Comparison of ENCODE assay signal across 16 cellular contexts in genomic region chr2:188042412-188042811, GRCh38.
DNase-seq lines count a peak whose midpoint lies in the region; ATAC-seq and TF ChIP-seq lines count a peak whose summit lies in the region.
"Had no signal": no experiment of that assay in that cellular context is flagged by ENCODE, and none has a peak within 500 bp of the region (broad histone marks: within the 10 kb centered on the region; RNA-seq: fewer than 3 reads in every experiment).

No MANE protein-coding gene starts in this region.

- no peak for TF ChIP-seq CTCF in thoracic aorta (IDR thresholded peaks at IDR 0.05)

- peak; percentile 42 for DNase-seq in DMS53 (lab: John Stamatoyannopoulos, UW)
- DNase-seq in DMS53 treated with DMSO at 0.1 percent for 48 hours (lab: John Stamatoyannopoulos, UW; ENCODE audit: unreplicated experiment): no peak
- DNase-seq in amniotic epithelial cell (ENCODE audit: low read depth): peak; percentile 77
- DNase-seq in foreskin melanocyte: peak; percentile 51
- DNase-seq in thoracic aorta (ENCODE audit: low spot score): no peak
- DNase-seq in retina: no peak
- DNase-seq in NCI-H2171 treated with DMSO at 0.1 percent for 48 hours (lab: John Stamatoyannopoulos, UW): no peak
- DNase-seq: 8988T; activated CD4-positive, alpha-beta T cell treated with anti-CD3 and anti-CD28 coated beads for 4 hours; cerebellar nuclear complex; gastrocnemius medialis; Kasumi-1; left ventricle myocardium inferior; NCI-H2081; occipital lobe had no signal

- H3K4me1 ChIP-seq in thoracic aorta (ENCODE audit: control insufficient read depth in 1 of 2, low read depth in 2 of 2): peaks cover 9 to 11% of the 10 kb centered on the region in 2 donors
- H3K4me1 ChIP-seq: gastrocnemius medialis, left ventricle myocardium inferior had no signal

- H3K36me3 ChIP-seq in thoracic aorta: no peaks in the 10 kb centered on the region
- H3K36me3 ChIP-seq: gastrocnemius medialis, left ventricle myocardium inferior had no signal

- no peaks in the 10 kb centered on the region for H3K27me3 ChIP-seq in thoracic aorta (replicated peaks; ENCODE audit: insufficient read depth)
- H3K27me3 ChIP-seq: gastrocnemius medialis had no signal

- ATAC-seq in thoracic aorta (ENCODE audit: insufficient number of reproducible peaks, low FRiP score, low read depth): peak; percentile 60
- ATAC-seq in GM19397 (IDR thresholded peaks at IDR 0.05; ENCODE audit: unreplicated experiment): no peak
- ATAC-seq: gastrocnemius medialis had no signal

- H3K9me3 ChIP-seq in thoracic aorta: no peaks in the 10 kb centered on the region
- H3K9me3 ChIP-seq: gastrocnemius medialis, left ventricle myocardium inferior had no signal

- no peak overlapping the region for H3K4me3 ChIP-seq in thoracic aorta
- H3K4me3 ChIP-seq: gastrocnemius medialis, left ventricle myocardium inferior had no signal

- peak overlapping the region in 1 of 2 donors; percentile 48 for H3K27ac ChIP-seq in thoracic aorta
- H3K27ac ChIP-seq: gastrocnemius medialis, left ventricle myocardium inferior had no signal

Comparison
In these comparisons a context has a peak if more than half of its experiments do, and no peak if none do; other contexts are left out.
1. DNase-seq: peak in DMS53 (single experiment), amniotic epithelial cell (single experiment) and foreskin melanocyte (single experiment); none in DMS53 treated with DMSO at 0.1 percent for 48 hours (single experiment), thoracic aorta (single experiment), retina (single experiment) and NCI-H2171 treated with DMSO at 0.1 percent for 48 hours (single experiment).